ENCODE assay signal across 8 cellular contexts in genomic region chr16:19210175-19210924, GRCh38. TPM values are rescaled to one million over a fixed set of nuclear protein-coding genes. Genes with fewer than 3 reads are reported as not detected.
DNase-seq lines count a peak whose midpoint lies in the region; ATAC-seq, FAIRE-seq and TF ChIP-seq lines count a peak whose summit lies in the region.

No MANE protein-coding gene starts in this region.

- POLR2A ChIA-PET in H1 (lab: Charles Lee; ENCODE audit: partially characterized antibody) = no interaction called here

- H2BK20ac ChIP-seq in H1 (ENCODE audit: low read length) = no peak overlapping the region

- H3K4ac ChIP-seq in H1 (replicated peaks; ENCODE audit: insufficient read length, low read depth, low read length) = no peak overlapping the region

- no peak overlapping the region for H3K23ac ChIP-seq in H1 (ENCODE audit: insufficient read length)

- no peak overlapping the region for H3K18ac ChIP-seq in H1 (ENCODE audit: extremely low read depth, low read length)

- H3K9me3 ChIP-seq in H1 (ENCODE audit: insufficient read depth in 2 of 2, low read depth in 1 of 2, low read length in 1 of 2) = no peaks in the 10 kb centered on the region

- H3K56ac ChIP-seq in H1 (replicated peaks; ENCODE audit: insufficient read length, low read depth, low read length) = no peak overlapping the region

- CTCF ChIA-PET in H1 (lab: Charles Lee; ENCODE audit: partially characterized antibody) = interaction anchor here (1.1 to 1.5 kb wide), 4 partner anchors 12 to 166 kb away, joined by 3 to 6 read pairs (median 4); no protein-coding TSS in a partner anchor

- no peak overlapping the region for H3K14ac ChIP-seq in H1 (ENCODE audit: insufficient read length)

- H2BK5ac ChIP-seq in H1 (ENCODE audit: low read depth, low read length) = no peak overlapping the region

- no peak overlapping the region for H2BK12ac ChIP-seq in H1 (ENCODE audit: low read depth, low read length)

- no peak overlapping the region for H3K27ac ChIP-seq in H1 (ENCODE audit: low read depth, low read length)

- TF ChIP-seq EP300 in H1 (IDR thresholded peaks at IDR 0.05; ENCODE audit: borderline replicate concordance in 1 of 2, low read depth in 2 of 2, low read length in 2 of 2) = no peak

- peaks cover 2% of the 10 kb centered on the region for H3K36me3 Mint-ChIP-seq in IgD-negative memory B cell
- no peaks in the 10 kb centered on the region for H3K36me3 Mint-ChIP-seq in activated T-helper 2 cell treated with anti-CD3 and anti-CD28 coated beads, Interferon-gamma antibody, Interleukin-2, Interleukin-4, amounts not matched to agents 10 μg/mL and 5 μg/mL and 100 μg/mL, durations not matched to agents 14 hours and 24 hours and 36 hours (ENCODE audit: low read depth)

- no peak overlapping the region for H2BK15ac ChIP-seq in H1 (ENCODE audit: low read length)

- H3K27ac Mint-ChIP-seq in IgD-negative memory B cell = peak overlapping the region; percentile 85 to 97 (median 93)
- no peak overlapping the region for H3K27ac Mint-ChIP-seq in activated T-helper 2 cell treated with anti-CD3 and anti-CD28 coated beads, Interferon-gamma antibody, Interleukin-2, Interleukin-4, amounts not matched to agents 10 μg/mL and 5 μg/mL and 100 μg/mL, durations not matched to agents 14 hours and 24 hours and 36 hours

- no peak for TF ChIP-seq RAD21 in H1 (IDR thresholded peaks at IDR 0.05 in 1 of 2, conservative IDR thresholded peaks at IDR 0.05 in 1 of 2; ENCODE audit: low read depth in 2 of 2, low read length in 2 of 2)

- no peak for FAIRE-seq in H1 (lab: Jason Lieb, UNC)

- peak overlapping the region; percentile 75 to 94 (median 86) for H3K4me3 Mint-ChIP-seq in IgD-negative memory B cell
- no peak overlapping the region for H3K4me3 Mint-ChIP-seq in activated T-helper 2 cell treated with anti-CD3 and anti-CD28 coated beads, Interferon-gamma antibody, Interleukin-2, Interleukin-4, amounts not matched to agents 10 μg/mL and 5 μg/mL and 100 μg/mL, durations not matched to agents 14 hours and 24 hours and 36 hours (ENCODE audit: low read depth)

- H3K4me1 Mint-ChIP-seq in IgD-negative memory B cell = peaks cover 21 to 36% (median 31%) of the 10 kb centered on the region in 3 donors
- H3K4me1 Mint-ChIP-seq in activated T-helper 2 cell treated with anti-CD3 and anti-CD28 coated beads, Interferon-gamma antibody, Interleukin-2, Interleukin-4, amounts not matched to agents 10 μg/mL and 5 μg/mL and 100 μg/mL, durations not matched to agents 14 hours and 24 hours and 36 hours (ENCODE audit: low read depth) = no peaks in the 10 kb centered on the region

- H3K79me1 ChIP-seq in H1 (ENCODE audit: low read depth, low read length) = no peaks in the 10 kb centered on the region

- no peaks in the 10 kb centered on the region for H4K20me1 ChIP-seq in H1 (replicated peaks in 1 of 2; ENCODE audit: control insufficient read depth in 1 of 2, insufficient read depth in 2 of 2, low read length in 2 of 2)

- H3K4me3 ChIP-seq in H1 (ENCODE audit: extremely low read depth in 1 of 4, insufficient read depth in 2 of 4, low read depth in 3 of 4, low read length in 4 of 4) = no peak overlapping the region

- H4K91ac ChIP-seq in H1 (replicated peaks; ENCODE audit: insufficient read length, low read length) = no peak overlapping the region

- intact Hi-C loops in posterior cingulate gyrus (cut with DNase I) = no loop called here
- intact Hi-C loops in activated T-helper 2 cell treated with anti-CD3 and anti-CD28 coated beads, Interferon-gamma antibody, Interleukin-2, Interleukin-4, amounts not matched to agents 10 μg/mL and 5 μg/mL and 100 μg/mL, durations not matched to agents 14 hours and 24 hours and 36 hours (cut with micrococcal nuclease) = no loop called here

- no peaks in the 10 kb centered on the region for H3K79me2 ChIP-seq in H1 (ENCODE audit: control insufficient read depth in 1 of 2, insufficient read depth in 2 of 2, low read length in 2 of 2)

- no peaks in the 10 kb centered on the region for H3K27me3 Mint-ChIP-seq in IgD-negative memory B cell
- no peaks in the 10 kb centered on the region for H3K27me3 Mint-ChIP-seq in activated T-helper 2 cell treated with anti-CD3 and anti-CD28 coated beads, Interferon-gamma antibody, Interleukin-2, Interleukin-4, amounts not matched to agents 10 μg/mL and 5 μg/mL and 100 μg/mL, durations not matched to agents 14 hours and 24 hours and 36 hours (ENCODE audit: low read depth)

- no peak overlapping the region for H4K8ac ChIP-seq in H1 (ENCODE audit: extremely low read depth, insufficient read depth, low read length)

- H2BK120ac ChIP-seq in H1 (replicated peaks; ENCODE audit: low read depth, low read length) = no peak overlapping the region

- H3K23me2 ChIP-seq in H1 (ENCODE audit: low read depth, low read length) = peaks cover 3% of the 10 kb centered on the region; the same call in 1 of the 2 replicates

- H4K5ac ChIP-seq in H1 (ENCODE audit: insufficient read length, low read depth, low read length) = no peak overlapping the region

- no peak overlapping the region for H2AFZ ChIP-seq in H1 (ENCODE audit: low read length)

- no peak overlapping the region for H2AK5ac ChIP-seq in H1 (ENCODE audit: low read depth, low read length)

- TF ChIP-seq CTCF in GM12873 (IDR thresholded peaks at IDR 0.05; ENCODE audit: insufficient read depth, low read depth, low read length, missing control alignments) (peak; percentile 5), H1 (IDR thresholded peaks at IDR 0.05; ENCODE audit: control extremely low read depth in 1 of 3, insufficient read depth in 1 of 3, low read depth in 1 of 3, low read length in 3 of 3) (no peak)

- no peak for TF ChIP-seq POLR2A in H1 (IDR thresholded peaks at IDR 0.05; ENCODE audit: control extremely low read depth in 1 of 2, low read depth in 2 of 2, low read length in 2 of 2)

- H3K36me3 ChIP-seq in H1 (ENCODE audit: control insufficient read depth in 2 of 4, insufficient read depth in 4 of 4, low read length in 3 of 4) = no peaks in the 10 kb centered on the region

- 76% methylated on average over 10 of the region's 10 CpGs; no CpG with 5 or more reads in 1 of the 2 experiments for WGBS in H1 (ENCODE audit: extremely low coverage in 1 of 2, insufficient coverage in 1 of 2, insufficient read length in 1 of 2, insufficient replicate concordance in 2 of 2, low coverage in 1 of 2, low lambda C conversion rate in 2 of 2, missing lambda C conversion rate in 1 of 2), 2 experiments

- no peak overlapping the region for H3K4me2 ChIP-seq in H1 (ENCODE audit: insufficient read depth in 1 of 2, low read depth in 2 of 2, low read length in 2 of 2)

- H3K9me3 Mint-ChIP-seq in IgD-negative memory B cell = peaks cover 0 to 2% (median 2%) of the 10 kb centered on the region in 3 donors
- peaks cover 8% of the 10 kb centered on the region for H3K9me3 Mint-ChIP-seq in activated T-helper 2 cell treated with anti-CD3 and anti-CD28 coated beads, Interferon-gamma antibody, Interleukin-2, Interleukin-4, amounts not matched to agents 10 μg/mL and 5 μg/mL and 100 μg/mL, durations not matched to agents 14 hours and 24 hours and 36 hours

- ATAC-seq in GM21717 (IDR thresholded peaks at IDR 0.05; ENCODE audit: unreplicated experiment) = peak; percentile 73

- no peaks in the 10 kb centered on the region for H3K27me3 ChIP-seq in H1 (replicated peaks in 1 of 4; ENCODE audit: control insufficient read depth in 3 of 4, extremely low read depth in 1 of 4, insufficient read depth in 3 of 4, low read length in 3 of 4)

- no peak overlapping the region for H3K9ac ChIP-seq in H1 (replicated peaks in 1 of 4; ENCODE audit: extremely low read depth in 1 of 4, low read depth in 3 of 4, low read length in 3 of 4)

- H3K4me1 ChIP-seq in H1 (replicated peaks in 1 of 4; ENCODE audit: control insufficient read depth in 3 of 4, insufficient read depth in 4 of 4, low read length in 3 of 4) = peaks cover 0 to 5% (median 0%) of the 10 kb centered on the region in 4 experiments; a peak in 3 of 7 replicates

- DNase-seq in H1 (ENCODE audit: low read depth in 1 of 2, low spot score in 2 of 2) = no peak
- DNase-seq in posterior cingulate gyrus = no peak
- no peak for DNase-seq in cerebellar cortex (ENCODE audit: low spot score)
- DNase-seq in ureter (ENCODE audit: low spot score) = no peak
- no peak for DNase-seq in activated T-helper 2 cell treated with anti-CD3 and anti-CD28 coated beads, Interferon-gamma antibody, Interleukin-2, Interleukin-4, amounts not matched to agents 10 μg/mL and 5 μg/mL and 100 μg/mL, durations not matched to agents 14 hours and 24 hours and 36 hours (ENCODE audit: low spot score)

TF ChIP-seq in H1, 55 proteins besides CTCF, POLR2A, EP300 and RAD21:
- TF ChIP-seq JUND (IDR thresholded peaks at IDR 0.05; ENCODE audit: low read length) (0 out of 2 replicates have a peak, but pooled peaks have one; percentile 5), SIRT6 (IDR thresholded peaks at IDR 0.05; ENCODE audit: low read length) (no peak)

RNA-seq across cellular contexts. Expression of gene SYT17, which starts 42.3 kb away (rescaled TPM):
- polyA plus RNA-seq in IgD-negative memory B cell (3.2 TPM), H1 (2011; rRNA removed) (18.1 and 26.6 TPM in 2 replicates)
- 5.6 and 5.8 TPM in 2 replicates for total RNA-seq in H1 (2021; fragmentation: NEBNext Ultra II Directional; extraction: Animal tissue kit (Norgen Biotek cat#: 25700))
- 13.5 TPM for polyA plus RNA-seq in H1 (2011; cell fraction: cytosol; rRNA removed)
- polyA plus RNA-seq in H1 (2011; cell fraction: nucleus; rRNA removed) = 30.8 TPM
- polyA plus RNA-seq in H1 (2012, experiment 1 of 2) = 3.8 to 6.5 TPM (median 5.6 TPM) in 4 replicates
- 4.8 TPM for polyA plus RNA-seq in H1 (2012, experiment 2 of 2)
- polyA plus RNA-seq in H1 (2013, experiment 1 of 2) = 3.1 TPM
- polyA plus RNA-seq in H1 (2013, experiment 2 of 2) = 3.5 TPM
- polyA minus RNA-seq in H1 (2011; rRNA and poly(A)+ RNA removed) = 17.6 and 18.5 TPM in 2 replicates
- polyA minus RNA-seq in H1 (2011; cell fraction: cytosol; rRNA and poly(A)+ RNA removed) = 4.4 TPM
- 12.7 TPM for polyA minus RNA-seq in H1 (2011; cell fraction: nucleus; rRNA and poly(A)+ RNA removed)
- total RNA-seq in ureter = 24.4 TPM
- total RNA-seq in activated T-helper 2 cell treated with anti-CD3 and anti-CD28 coated beads, Interferon-gamma antibody, Interleukin-2, Interleukin-4, amounts not matched to agents 10 μg/mL and 5 μg/mL and 100 μg/mL, durations not matched to agents 14 hours and 24 hours and 36 hours = 0.34 and 0.57 TPM in 2 replicates
